ENCODE assay signal across 37 cellular contexts in genomic region chr3:100769693-100770092, GRCh38.
"Had no signal": no experiment of that assay in that cellular context is flagged by ENCODE, and none has a peak within 500 bp of the region (broad histone marks: within the 10 kb centered on the region; RNA-seq: fewer than 3 reads in every experiment).

No MANE protein-coding gene starts in this region.

- H3K4me1 ChIP-seq: gastrocnemius medialis, heart left ventricle, pancreas, prostate gland, testis, transverse colon had no signal

- H3K27ac Mint-ChIP-seq: activated CD4-positive, alpha-beta memory T cell treated with anti-CD3 and anti-CD28 coated beads for 36 hours; activated CD4-positive, alpha-beta T cell treated with anti-CD3 and anti-CD28 coated beads, Interleukin-2, amount 10 ng/mL, durations not matched to agents 24 days and 14 days; activated naive CD4-positive, alpha-beta T cell treated with anti-CD3 and anti-CD28 coated beads, Interleukin-2, amount 10 ng/mL, durations not matched to agents 7 days and 5 days; activated naive CD8-positive, alpha-beta T cell treated with anti-CD3 and anti-CD28 coated beads, Interleukin-2, amount 10 ng/mL, durations not matched to agents 7 days and 5 days; activated T-helper 1 cell treated with anti-CD3 and anti-CD28 coated beads, Interleukin-12 subunit alpha, Interleukin-12 subunit beta, Interleukin-2, Interleukin-4 antibody, amounts not matched to agents 30 ng/mL and 10 ng/mL and 1 ng/mL, durations not matched to agents 14 hours and 24 hours and 36 hours; immature natural killer cell; mesothelial cell of epicardium; naive B cell; nephron progenitor cell had no signal

- ATAC-seq: gastrocnemius medialis; heart left ventricle; left colon; pancreas; sciatic nerve; stimulated activated naive CD8-positive, alpha-beta T cell treated with anti-CD3 and anti-CD28 coated beads, Interleukin-15, Interleukin-2, amounts not matched to agents 100 U/mL and 50 U/mL, for 24 hours had no signal

- H3K36me3 Mint-ChIP-seq: activated CD4-positive, alpha-beta memory T cell treated with anti-CD3 and anti-CD28 coated beads for 36 hours; activated naive CD4-positive, alpha-beta T cell treated with anti-CD3 and anti-CD28 coated beads, Interleukin-2, amount 10 ng/mL, durations not matched to agents 7 days and 5 days; activated naive CD8-positive, alpha-beta T cell treated with anti-CD3 and anti-CD28 coated beads, Interleukin-2, amount 10 ng/mL, durations not matched to agents 7 days and 5 days; immature natural killer cell; mesothelial cell of epicardium; naive B cell had no signal

- H3K4me3 ChIP-seq: coronary artery, dorsolateral prefrontal cortex, gastrocnemius medialis, heart left ventricle, pancreas, prostate gland, skin epidermis, testis, transverse colon had no signal

- H3K27me3 ChIP-seq: brain microvascular endothelial cell, dorsolateral prefrontal cortex, gastrocnemius medialis, heart left ventricle, pancreas, testis, transverse colon had no signal

- H3K27me3 Mint-ChIP-seq: activated CD4-positive, alpha-beta memory T cell treated with anti-CD3 and anti-CD28 coated beads for 36 hours; activated CD4-positive, alpha-beta T cell treated with anti-CD3 and anti-CD28 coated beads, Interleukin-2, amount 10 ng/mL, durations not matched to agents 24 days and 14 days; naive B cell had no signal

- H3K4me1 Mint-ChIP-seq: immature natural killer cell, mesothelial cell of epicardium, naive B cell, nephron progenitor cell had no signal

- DNase-seq: activated CD4-positive, alpha-beta memory T cell treated with anti-CD3 and anti-CD28 coated beads for 36 hours; activated CD4-positive, alpha-beta T cell treated with anti-CD3 and anti-CD28 coated beads, Interleukin-2, amount 10 ng/mL, durations not matched to agents 24 days and 14 days; activated CD4-positive, CD25-positive, alpha-beta regulatory T cell treated with anti-CD3 and anti-CD28 coated beads, Interleukin-2, amount 50 U/mL, for 72 hours; activated CD8-positive, alpha-beta memory T cell treated with anti-CD3 and anti-CD28 coated beads, Interleukin-2, amount 50 U/mL, for 4 hours; activated effector memory CD4-positive, alpha-beta T cell treated with anti-CD3 and anti-CD28 coated beads, Interleukin-2, amount 50 U/mL, for 16 hours; activated naive CD4-positive, alpha-beta T cell treated with anti-CD3 and anti-CD28 coated beads, Interleukin-2, amount 10 ng/mL, durations not matched to agents 7 days and 5 days; activated naive CD8-positive, alpha-beta T cell treated with anti-CD3 and anti-CD28 coated beads, Interleukin-2, amount 10 ng/mL, durations not matched to agents 7 days and 5 days; activated T-cell treated with anti-CD3 and anti-CD28 coated beads, Interleukin-2, amount 50 U/mL, for 1 hour; brain microvascular endothelial cell; dorsolateral prefrontal cortex; effector memory CD4-positive, alpha-beta T cell; erythroblast; gastrocnemius medialis; heart left ventricle; hypothalamus; immature natural killer cell; kidney; left colon; mammary epithelial cell; naive B cell; nephron progenitor cell; nucleus accumbens; pancreas; retina; stimulated activated CD4-positive, alpha-beta T cell treated with anti-CD3 and anti-CD28 coated beads, Interleukin-12 subunit alpha, Interleukin-12 subunit beta, amount 100 ng/mL, for 4 hours; stimulated activated CD4-positive, alpha-beta T cell treated with anti-CD3 and anti-CD28 coated beads, Interleukin-4, amount 100 ng/mL, for 1 hour; stimulated activated naive CD8-positive, alpha-beta T cell treated with anti-CD3 and anti-CD28 coated beads, Interleukin-15, Interleukin-2, amounts not matched to agents 100 U/mL and 50 U/mL, for 24 hours; T1000; testis; transverse colon; WERI-Rb-1 had no signal

- H3K27ac ChIP-seq: brain microvascular endothelial cell, coronary artery, dorsolateral prefrontal cortex, gastrocnemius medialis, heart left ventricle, pancreas, prostate gland, skin epidermis, testis, transverse colon, WERI-Rb-1 had no signal

- H3K4me3 Mint-ChIP-seq: activated CD4-positive, alpha-beta memory T cell treated with anti-CD3 and anti-CD28 coated beads for 36 hours; activated CD4-positive, alpha-beta T cell treated with anti-CD3 and anti-CD28 coated beads, Interleukin-2, amount 10 ng/mL, durations not matched to agents 24 days and 14 days; activated naive CD4-positive, alpha-beta T cell treated with anti-CD3 and anti-CD28 coated beads, Interleukin-2, amount 10 ng/mL, durations not matched to agents 7 days and 5 days; activated naive CD8-positive, alpha-beta T cell treated with anti-CD3 and anti-CD28 coated beads, Interleukin-2, amount 10 ng/mL, durations not matched to agents 7 days and 5 days; activated T-helper 1 cell treated with anti-CD3 and anti-CD28 coated beads, Interleukin-12 subunit alpha, Interleukin-12 subunit beta, Interleukin-2, Interleukin-4 antibody, amounts not matched to agents 30 ng/mL and 10 ng/mL and 1 ng/mL, durations not matched to agents 14 hours and 24 hours and 36 hours; immature natural killer cell; mesothelial cell of epicardium; naive B cell; nephron progenitor cell had no signal

- H3K36me3 ChIP-seq: brain microvascular endothelial cell, pancreas, prostate gland, WERI-Rb-1 had no signal

- H3K9me3 Mint-ChIP-seq: activated CD4-positive, alpha-beta memory T cell treated with anti-CD3 and anti-CD28 coated beads for 36 hours; activated CD4-positive, alpha-beta T cell treated with anti-CD3 and anti-CD28 coated beads, Interleukin-2, amount 10 ng/mL, durations not matched to agents 24 days and 14 days; activated naive CD4-positive, alpha-beta T cell treated with anti-CD3 and anti-CD28 coated beads, Interleukin-2, amount 10 ng/mL, durations not matched to agents 7 days and 5 days; activated T-helper 1 cell treated with anti-CD3 and anti-CD28 coated beads, Interleukin-12 subunit alpha, Interleukin-12 subunit beta, Interleukin-2, Interleukin-4 antibody, amounts not matched to agents 30 ng/mL and 10 ng/mL and 1 ng/mL, durations not matched to agents 14 hours and 24 hours and 36 hours; mesothelial cell of epicardium; nephron progenitor cell had no signal

- H3K9me3 ChIP-seq: gastrocnemius medialis, heart left ventricle, pancreas, prostate gland, testis, transverse colon had no signal
